Comparison of ENCODE assay signal across 18 cellular contexts in genomic region chr10:26446258-26446657, GRCh38. TPM values are rescaled to one million over a fixed set of nuclear protein-coding genes. Genes with fewer than 3 reads are reported as not detected.
A peak's percentile ranks its signal among the peaks of the same experiment; 100 is the strongest.
DNase-seq lines count a peak whose midpoint lies in the region; ATAC-seq and TF ChIP-seq lines count a peak whose summit lies in the region.
"Had no signal": no experiment of that assay in that cellular context is flagged by ENCODE, and none has a peak within 500 bp of the region (broad histone marks: within the 10 kb centered on the region; RNA-seq: fewer than 3 reads in every experiment).

No MANE protein-coding gene starts in this region.

- CTCF ChIA-PET in activated CD4-positive, alpha-beta memory T cell treated with anti-CD3 and anti-CD28 coated beads for 36 hours (lab: Charles Lee), result no interaction called here

- H3K27me3 ChIP-seq in left lung (no peaks in the 10 kb centered on the region), upper lobe of right lung (no peaks in the 10 kb centered on the region), tibial nerve (no peaks in the 10 kb centered on the region)
- H3K27me3 ChIP-seq: esophagus muscularis mucosa, SJCRH30, vagina had no signal

- ATAC-seq in activated T-cell treated with anti-CD3 and anti-CD28 coated beads, Interleukin-2, amount 50 U/mL, for 72 hours (replicated peaks in 1 of 2), result peak; percentile 21 to 48
- ATAC-seq in left lung (peak; percentile 13), upper lobe of right lung (peak; percentile 43)
- ATAC-seq: left ventricle myocardium superior had no signal

- no peak for TF ChIP-seq POLR2A in tibial nerve (IDR thresholded peaks at IDR 0.05)

- no peaks in the 10 kb centered on the region for H3K36me3 ChIP-seq in left lung
- no peaks in the 10 kb centered on the region for H3K36me3 ChIP-seq in upper lobe of right lung
- no peaks in the 10 kb centered on the region for H3K36me3 ChIP-seq in tibial nerve
- H3K36me3 ChIP-seq: esophagus muscularis mucosa, SJCRH30, vagina had no signal

- peak; percentile 23 to 39 for DNase-seq in activated T-cell treated with anti-CD3 and anti-CD28 coated beads, Interleukin-2, amount 50 U/mL, for 72 hours
- DNase-seq in activated T-cell treated with anti-CD3 and anti-CD28 coated beads for 4 hours, result no peak
- DNase-seq in activated CD4-positive, alpha-beta memory T cell treated with anti-CD3 and anti-CD28 coated beads for 36 hours, result peak; percentile 38
- no peak for DNase-seq in left lung
- DNase-seq in upper lobe of right lung, result no peak
- DNase-seq in iPS-NIHi11 (ENCODE audit: low spot score), result no peak
- no peak for DNase-seq in tibial nerve (ENCODE audit: low spot score in 2 of 2)
- no peak for DNase-seq in cortex of kidney (lab: John Stamatoyannopoulos, UW)
- DNase-seq: ACHN; aorta; hippocampal formation; left ventricle myocardium superior; nephron progenitor cell; SJCRH30; stimulated activated CD4-positive, alpha-beta T cell treated with anti-CD3 and anti-CD28 coated beads, Interleukin-1b, Interleukin-23, amount 100 ng/mL, for 48 hours had no signal

- no peak for TF ChIP-seq EP300 in tibial nerve (IDR thresholded peaks at IDR 0.05)

- H3K27ac ChIP-seq in left lung, result peak overlapping the region in 1 of 2 donors; percentile 51
- no peak overlapping the region for H3K27ac ChIP-seq in upper lobe of right lung
- H3K27ac ChIP-seq in tibial nerve, result peak overlapping the region in 1 of 4 donors; percentile 53
- H3K27ac ChIP-seq: esophagus muscularis mucosa, SJCRH30, vagina had no signal

- TF ChIP-seq CTCF in left lung (IDR thresholded peaks at IDR 0.05), result no peak
- no peak for TF ChIP-seq CTCF in upper lobe of right lung (IDR thresholded peaks at IDR 0.05)
- TF ChIP-seq CTCF in tibial nerve (IDR thresholded peaks at IDR 0.05), result no peak

- peak overlapping the region; percentile 58 to 82 for H3K4me3 Mint-ChIP-seq in activated T-cell treated with anti-CD3 and anti-CD28 coated beads, Interleukin-2, amount 50 U/mL, for 72 hours
- H3K4me3 Mint-ChIP-seq in activated CD4-positive, alpha-beta memory T cell treated with anti-CD3 and anti-CD28 coated beads for 36 hours, result peak overlapping the region; percentile 67
- H3K4me3 Mint-ChIP-seq: nephron progenitor cell had no signal

- POLR2A ChIA-PET in activated CD4-positive, alpha-beta memory T cell treated with anti-CD3 and anti-CD28 coated beads for 36 hours (lab: Charles Lee), result interaction anchor here (1.1 to 1.9 kb wide), 2 partner anchors 22 to 34 kb away, joined by 3 to 10 read pairs; no protein-coding TSS in a partner anchor

- peaks cover 88% of the 10 kb centered on the region for H3K4me1 Mint-ChIP-seq in activated T-cell treated with anti-CD3 and anti-CD28 coated beads, Interleukin-2, amount 50 U/mL, for 72 hours (ENCODE audit: low read depth)
- H3K4me1 Mint-ChIP-seq in activated CD4-positive, alpha-beta memory T cell treated with anti-CD3 and anti-CD28 coated beads for 36 hours (ENCODE audit: low read depth), result peaks cover 86% of the 10 kb centered on the region
- H3K4me1 Mint-ChIP-seq: nephron progenitor cell had no signal

- peak overlapping the region; percentile 99 for H3K27ac Mint-ChIP-seq in activated T-cell treated with anti-CD3 and anti-CD28 coated beads, Interleukin-2, amount 50 U/mL, for 72 hours
- peak overlapping the region; percentile 89 for H3K27ac Mint-ChIP-seq in activated CD4-positive, alpha-beta memory T cell treated with anti-CD3 and anti-CD28 coated beads for 36 hours
- H3K27ac Mint-ChIP-seq: nephron progenitor cell had no signal

- H3K36me3 Mint-ChIP-seq in activated T-cell treated with anti-CD3 and anti-CD28 coated beads, Interleukin-2, amount 50 U/mL, for 72 hours (ENCODE audit: insufficient read depth in 2 of 2), result peaks cover 13 to 31% of the 10 kb centered on the region in 2 donors
- peaks cover 23% of the 10 kb centered on the region for H3K36me3 Mint-ChIP-seq in activated CD4-positive, alpha-beta memory T cell treated with anti-CD3 and anti-CD28 coated beads for 36 hours

- H3K9me3 ChIP-seq in left lung (no peaks in the 10 kb centered on the region), upper lobe of right lung (no peaks in the 10 kb centered on the region), tibial nerve (no peaks in the 10 kb centered on the region)
- H3K9me3 ChIP-seq: esophagus muscularis mucosa, SJCRH30, vagina had no signal

- H3K4me3 ChIP-seq in left lung (no peak overlapping the region), upper lobe of right lung (no peak overlapping the region), tibial nerve (no peak overlapping the region)
- H3K4me3 ChIP-seq: esophagus muscularis mucosa, SJCRH30, vagina had no signal

- H3K9me3 Mint-ChIP-seq in activated T-cell treated with anti-CD3 and anti-CD28 coated beads, Interleukin-2, amount 50 U/mL, for 72 hours, result peaks cover 5 to 7% of the 10 kb centered on the region in 2 donors
- peaks cover 6% of the 10 kb centered on the region for H3K9me3 Mint-ChIP-seq in activated CD4-positive, alpha-beta memory T cell treated with anti-CD3 and anti-CD28 coated beads for 36 hours
- H3K9me3 Mint-ChIP-seq: nephron progenitor cell had no signal

- H3K4me1 ChIP-seq in left lung (peaks cover 0 to 67% of the 10 kb centered on the region in 2 donors), upper lobe of right lung (no peaks in the 10 kb centered on the region), tibial nerve (no peaks in the 10 kb centered on the region)
- H3K4me1 ChIP-seq: esophagus muscularis mucosa, vagina had no signal

- intact Hi-C loops in activated CD4-positive, alpha-beta memory T cell treated with anti-CD3 and anti-CD28 coated beads for 36 hours (cut with micrococcal nuclease), result loop anchor here (5.0 to 10.0 kb wide), 4 partner anchors 251 to 711 kb away; partner anchors contain the start of genes ANKRD26, MASTL and PDSS1
- intact Hi-C loops in left lung (cut with DNase I) (no loop called here), upper lobe of right lung (cut with DNase I) (no loop called here)

- H3K27me3 Mint-ChIP-seq in activated T-cell treated with anti-CD3 and anti-CD28 coated beads, Interleukin-2, amount 50 U/mL, for 72 hours (ENCODE audit: low read depth), result no peaks in the 10 kb centered on the region
- no peaks in the 10 kb centered on the region for H3K27me3 Mint-ChIP-seq in activated CD4-positive, alpha-beta memory T cell treated with anti-CD3 and anti-CD28 coated beads for 36 hours

- 79% methylated on average over 5 of the region's 5 CpGs for WGBS in tibial nerve, 2 donors

RNA-seq across cellular contexts. Expression of gene APBB1IP, which starts 8.1 kb away (rescaled TPM):
- total RNA-seq in activated T-cell treated with anti-CD3 and anti-CD28 coated beads, Interleukin-2, amount 50 U/mL, for 72 hours, result 10 to 100 TPM; 44.1 to 49.7 TPM
- total RNA-seq in activated CD4-positive, alpha-beta memory T cell treated with anti-CD3 and anti-CD28 coated beads for 36 hours, result 10 to 100 TPM; 50.1 to 52.1 TPM
- total RNA-seq in left lung (10 to 100 TPM; 14.3 to 50.0 TPM), upper lobe of right lung (19.2 TPM), tibial nerve (1 to 10 TPM; 6.1 to 9.3 (median 7.9) TPM)
- total RNA-seq: H1, SJCRH30 had no signal

Comparison
In these comparisons a context has a peak if more than half of its experiments do, and no peak if none do; other contexts are left out.
1. DNase-seq: peak in activated T-cell treated with anti-CD3 and anti-CD28 coated beads, Interleukin-2, amount 50 U/mL, for 72 hours (2 of 2) and activated CD4-positive, alpha-beta memory T cell treated with anti-CD3 and anti-CD28 coated beads for 36 hours (single experiment); none in activated T-cell treated with anti-CD3 and anti-CD28 coated beads for 4 hours (single experiment), left lung (0 of 2), upper lobe of right lung (single experiment), iPS-NIHi11 (single experiment), tibial nerve (0 of 2) and cortex of kidney (single experiment).
2. Peak in every context shown above with its lines, with median percentiles within 50 percentile points of each other: ATAC-seq.